In genomic region chr7:48366096-48366495, GRCh38 we compare ENCODE assay signal across 23 cellular contexts.
"Had no signal": no experiment of that assay in that cellular context is flagged by ENCODE, and none has a peak within 500 bp of the region (broad histone marks: within the 10 kb centered on the region; RNA-seq: fewer than 3 reads in every experiment).

No MANE protein-coding gene starts in this region.

- H3K27me3 ChIP-seq: tibial nerve, vagina had no signal

- H3K4me1 ChIP-seq: tibial nerve, vagina had no signal

- H3K9me3 ChIP-seq: vagina had no signal

- DNase-seq: activated B cell treated with CpG ODN at 0.5 μM for 24 hours; activated CD4-positive, alpha-beta T cell treated with anti-CD3 and anti-CD28 coated beads, Interleukin-2, amount 10 ng/mL, durations not matched to agents 24 days and 14 days; activated CD8-positive, alpha-beta T cell treated with anti-CD3 and anti-CD28 coated beads for 36 hours; activated naive CD4-positive, alpha-beta T cell treated with Interleukin-2 at 50 U/mL for 16 hours; activated T-cell treated with anti-CD3 and anti-CD28 coated beads, Interleukin-2, amount 50 U/mL, for 1 hour; cerebellar nuclear complex; effector memory CD8-positive, alpha-beta T cell; foreskin melanocyte; hypothalamus; islet precursor cell; midbrain; nephron progenitor cell; occipital lobe; posterior cingulate gyrus; stimulated activated CD8-positive, alpha-beta memory T cell treated with anti-CD3 and anti-CD28 coated beads, Interleukin-4, amount 100 ng/mL, for 48 hours; stimulated activated naive CD4-positive, alpha-beta T cell treated with Interleukin-2 at 50 U/mL for 16 hours; substantia nigra; T-cell had no signal

- H3K4me3 ChIP-seq: lung, tibial nerve, vagina had no signal

- ATAC-seq: activated CD8-positive, alpha-beta T cell treated with anti-CD3 and anti-CD28 coated beads for 36 hours; activated T-helper 17 cell treated with anti-CD3 and anti-CD28 coated beads, Interleukin-2, amount 50 U/mL, for 72 hours; effector memory CD8-positive, alpha-beta T cell; left lobe of liver; T-cell had no signal

- H3K36me3 ChIP-seq: tibial nerve, vagina had no signal

- H3K27ac ChIP-seq: tibial nerve, vagina had no signal
